Comparison of ENCODE assay signal across 16 cellular contexts in genomic region chr14:92552066-92552465, GRCh38. TPM values are rescaled to one million over a fixed set of nuclear protein-coding genes. Genes with fewer than 3 reads are reported as not detected.
DNase-seq lines count a peak whose midpoint lies in the region; ATAC-seq and TF ChIP-seq lines count a peak whose summit lies in the region.
"Had no signal": no experiment of that assay in that cellular context is flagged by ENCODE, and none has a peak within 500 bp of the region (broad histone marks: within the 10 kb centered on the region; RNA-seq: fewer than 3 reads in every experiment).

No MANE protein-coding gene starts in this region.

- TF ChIP-seq CTCF in natural killer cell (IDR thresholded peaks at IDR 0.05) (no peak), breast epithelium (IDR thresholded peaks at IDR 0.05) (no peak)

- POLR2A ChIA-PET in CD8-positive, alpha-beta memory T cell (lab: Charles Lee) = no interaction called here

- peak overlapping the region in 7 of 8 donors; percentile 1 to 89 (median 58) for H3K27ac Mint-ChIP-seq in CD8-positive, alpha-beta memory T cell
- peak overlapping the region; percentile 51 for H3K27ac Mint-ChIP-seq in activated T-helper 17 cell treated with anti-CD3 and anti-CD28 coated beads, Interleukin-2, amount 50 U/mL, for 72 hours
- H3K27ac Mint-ChIP-seq in natural killer cell = peak overlapping the region; percentile 82 to 84

- intact Hi-C loops in natural killer cell (cut with micrococcal nuclease) = loop anchor here (5.0 kb wide), 1 partner anchor 50 kb away; no protein-coding TSS in a partner anchor
- intact Hi-C loops in breast epithelium (cut with DNase I; ENCODE audit: low total_unique reads) = loop anchor here (5.0 kb wide), 1 partner anchor 310 kb away; no protein-coding TSS in a partner anchor

- H3K36me3 ChIP-seq in CD8-positive, alpha-beta memory T cell (ENCODE audit: insufficient read depth, low read length) = no peaks in the 10 kb centered on the region
- H3K36me3 ChIP-seq in breast epithelium = no peaks in the 10 kb centered on the region

- H3K4me3 ChIP-seq in CD8-positive, alpha-beta memory T cell (ENCODE audit: low read length) = no peak overlapping the region
- H3K4me3 ChIP-seq in breast epithelium = no peak overlapping the region
- H3K4me3 ChIP-seq: tibial nerve had no signal

- H3K9me3 ChIP-seq in CD8-positive, alpha-beta memory T cell (ENCODE audit: low read length) = no peaks in the 10 kb centered on the region
- H3K9me3 ChIP-seq in breast epithelium = no peaks in the 10 kb centered on the region
- H3K9me3 ChIP-seq: tibial nerve had no signal

- no peaks in the 10 kb centered on the region for H3K27me3 ChIP-seq in CD8-positive, alpha-beta memory T cell (ENCODE audit: insufficient read depth, low read length, poor library complexity, severe bottlenecking)
- H3K27me3 ChIP-seq in breast epithelium = no peaks in the 10 kb centered on the region
- H3K27me3 ChIP-seq: tibial nerve had no signal

- H3K4me1 ChIP-seq in CD8-positive, alpha-beta memory T cell (ENCODE audit: insufficient read depth, low read length) = peaks cover 34% of the 10 kb centered on the region
- peaks cover 0 to 4% of the 10 kb centered on the region in 2 donors for H3K4me1 ChIP-seq in breast epithelium

- no peak overlapping the region for H3K27ac ChIP-seq in CD8-positive, alpha-beta memory T cell (ENCODE audit: low read depth, low read length)
- H3K27ac ChIP-seq in breast epithelium = no peak overlapping the region
- H3K27ac ChIP-seq: tibial nerve had no signal

- peaks cover 7 to 21% (median 8%) of the 10 kb centered on the region in 3 donors for H3K36me3 Mint-ChIP-seq in CD8-positive, alpha-beta memory T cell
- H3K36me3 Mint-ChIP-seq in activated T-helper 17 cell treated with anti-CD3 and anti-CD28 coated beads, Interleukin-2, amount 50 U/mL, for 72 hours (ENCODE audit: low read depth) = peaks cover 10% of the 10 kb centered on the region
- no peaks in the 10 kb centered on the region for H3K36me3 Mint-ChIP-seq in natural killer cell

- DNase-seq in CD8-positive, alpha-beta memory T cell = no peak
- DNase-seq in natural killer cell (no peak), NCI-H510A (lab: John Stamatoyannopoulos, UW) (no peak), breast epithelium (ENCODE audit: low spot score in 2 of 2) (no peak)
- no peak for DNase-seq in activated CD4-positive, CD25-positive, alpha-beta regulatory T cell treated with anti-CD3 and anti-CD28 coated beads, Interleukin-2, amount 50 U/mL, for 72 hours
- DNase-seq: activated naive CD4-positive, alpha-beta T cell; effector memory CD4-positive, alpha-beta T cell; left ventricle myocardium superior; NCI-H1105; NCI-H2227 treated with DMSO at 0.1 percent for 48 hours; stimulated activated CD4-positive, alpha-beta T cell treated with anti-CD3 and anti-CD28 coated beads, Interleukin-15, amount 100 ng/mL, for 24 hours had no signal

- CTCF ChIA-PET in CD8-positive, alpha-beta memory T cell (lab: Charles Lee) = no interaction called here

- ATAC-seq in GM21447 (IDR thresholded peaks at IDR 0.05; ENCODE audit: unreplicated experiment) (peak; percentile 32), natural killer cell (no peak), HG02885 (IDR thresholded peaks at IDR 0.05; ENCODE audit: poor library complexity, unreplicated experiment) (no peak)
- ATAC-seq in activated T-helper 17 cell treated with anti-CD3 and anti-CD28 coated beads, Interleukin-2, amount 50 U/mL, for 72 hours (replicated peaks) = no peak
- ATAC-seq: left ventricle myocardium superior had no signal

- H3K4me3 Mint-ChIP-seq in CD8-positive, alpha-beta memory T cell = peak overlapping the region in 4 of 7 donors; percentile 25 to 55 (median 41)
- H3K4me3 Mint-ChIP-seq in activated T-helper 17 cell treated with anti-CD3 and anti-CD28 coated beads, Interleukin-2, amount 50 U/mL, for 72 hours = peak overlapping the region; percentile 4
- H3K4me3 Mint-ChIP-seq in natural killer cell = peak overlapping the region; percentile 81

- H3K9me3 Mint-ChIP-seq in CD8-positive, alpha-beta memory T cell = no peaks in the 10 kb centered on the region
- H3K9me3 Mint-ChIP-seq in activated T-helper 17 cell treated with anti-CD3 and anti-CD28 coated beads, Interleukin-2, amount 50 U/mL, for 72 hours = no peaks in the 10 kb centered on the region
- no peaks in the 10 kb centered on the region for H3K9me3 Mint-ChIP-seq in natural killer cell
- H3K9me3 Mint-ChIP-seq: naive B cell had no signal

- peaks cover 51 to 74% (median 61%) of the 10 kb centered on the region in 3 donors for H3K4me1 Mint-ChIP-seq in CD8-positive, alpha-beta memory T cell
- H3K4me1 Mint-ChIP-seq in activated T-helper 17 cell treated with anti-CD3 and anti-CD28 coated beads, Interleukin-2, amount 50 U/mL, for 72 hours = peaks cover 30% of the 10 kb centered on the region
- peaks cover 70 to 83% of the 10 kb centered on the region in 2 donors for H3K4me1 Mint-ChIP-seq in natural killer cell

- H3K27me3 Mint-ChIP-seq in CD8-positive, alpha-beta memory T cell = no peaks in the 10 kb centered on the region
- peaks cover 7% of the 10 kb centered on the region for H3K27me3 Mint-ChIP-seq in activated T-helper 17 cell treated with anti-CD3 and anti-CD28 coated beads, Interleukin-2, amount 50 U/mL, for 72 hours
- H3K27me3 Mint-ChIP-seq in natural killer cell (ENCODE audit: low read depth in 2 of 2) = no peaks in the 10 kb centered on the region

- no peak for TF ChIP-seq POLR2A in breast epithelium (IDR thresholded peaks at IDR 0.05)

RNA-seq across cellular contexts. Expression of gene RIN3, which starts 38.5 kb away (rescaled TPM):
- 10 to 100 TPM; 46.0 to 47.4 TPM for total RNA-seq in CD8-positive, alpha-beta memory T cell
- 31.9 TPM for polyA plus RNA-seq in CD8-positive, alpha-beta memory T cell
- total RNA-seq in activated T-helper 17 cell treated with anti-CD3 and anti-CD28 coated beads, Interleukin-2, amount 50 U/mL, for 72 hours = 10 to 100 TPM; 14.1 to 24.1 TPM
- total RNA-seq in natural killer cell (100 to 1,000 TPM; 248 to 289 (median 282) TPM), breast epithelium (10 to 100 TPM; 10.7 to 19.7 (median 12.1) TPM)

Comparison
In these comparisons a context has a peak if more than half of its experiments do, and no peak if none do; other contexts are left out.
1. H3K4me3 Mint-ChIP-seq: peak in every context shown above with its lines; median percentile 81 in natural killer cell; 41 in CD8-positive, alpha-beta memory T cell; 4 in activated T-helper 17 cell treated with anti-CD3 and anti-CD28 coated beads, Interleukin-2, amount 50 U/mL, for 72 hours.
2. RNA of gene RIN3, which starts 38.5 kb away (total RNA-seq): 248 to 289 TPM in natural killer cell; 46.0 to 47.4 TPM in CD8-positive, alpha-beta memory T cell, 14.1 to 24.1 TPM in activated T-helper 17 cell treated with anti-CD3 and anti-CD28 coated beads, Interleukin-2, amount 50 U/mL, for 72 hours and 10.7 to 19.7 TPM in breast epithelium; every median in the first group is over 4 times any median in the second.
3. Peak in every context shown above with its lines, with median percentiles within 50 percentile points of each other: H3K27ac Mint-ChIP-seq.